10 cellular contexts compared by ENCODE assay signal in the genomic region with DNA sequence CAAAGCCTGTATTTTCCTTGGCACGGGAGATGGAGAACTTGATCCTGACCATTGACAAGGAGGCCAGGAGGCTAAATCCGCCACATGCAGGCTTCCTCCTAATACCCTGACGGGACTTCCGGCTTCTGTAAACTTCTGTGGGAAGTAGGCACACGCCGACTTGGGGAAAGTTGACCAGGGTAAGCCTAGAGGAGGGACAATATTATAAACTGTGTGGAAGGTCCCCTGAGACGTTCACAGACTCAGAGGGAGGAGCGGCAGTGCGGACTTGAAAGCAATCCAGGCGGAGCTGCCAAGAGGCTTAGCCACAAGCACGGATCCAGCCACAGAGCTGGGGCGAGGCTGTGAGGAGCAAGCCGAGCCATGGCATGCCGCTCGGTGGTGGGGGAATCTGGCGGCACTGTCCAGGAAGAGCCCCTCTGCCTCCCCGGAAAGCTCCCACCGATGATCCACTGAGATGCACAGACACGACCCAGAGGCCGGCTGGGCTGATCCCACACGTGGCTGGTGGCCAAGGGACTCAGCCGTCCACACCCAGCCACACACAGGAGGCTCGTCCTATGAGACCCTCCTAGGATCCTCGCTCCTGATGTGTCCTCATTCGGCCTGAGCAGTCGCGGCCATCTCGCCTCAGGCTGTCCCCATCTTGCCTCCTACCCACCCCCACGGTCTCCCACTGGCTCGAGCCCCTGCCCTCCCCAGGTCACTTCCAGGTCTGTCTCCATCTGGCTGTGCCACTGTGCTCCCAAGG. TPM values are rescaled to one million over a fixed set of nuclear protein-coding genes. Genes with fewer than 3 reads are reported as not detected.
DNase-seq lines count a peak whose midpoint lies in the region; ATAC-seq and TF ChIP-seq lines count a peak whose summit lies in the region.
"Had no signal": no experiment of that assay in that cellular context is flagged by ENCODE, and none has a peak within 500 bp of the region (broad histone marks: within the 10 kb centered on the region; RNA-seq: fewer than 3 reads in every experiment).

No MANE protein-coding gene starts in this region.

- CTCF ChIA-PET in RWPE1 (lab: Yijun Ruan, JAX): no interaction called here

- no peak overlapping the region for H2BK120ac ChIP-seq in neuronal stem cell (ENCODE audit: low read depth, low read length)

- POLR2A ChIA-PET in RWPE1 (lab: Yijun Ruan, JAX; ENCODE audit: low non-redundant PET): no interaction called here

- H3K27ac Mint-ChIP-seq in CD14-positive monocyte: no peak overlapping the region
- peak overlapping the region in 1 of 2 donors; percentile 26 for H3K27ac Mint-ChIP-seq in effector memory CD8-positive, alpha-beta T cell
- H3K27ac Mint-ChIP-seq: activated CD4-positive, alpha-beta T cell treated with anti-CD3 and anti-CD28 coated beads, Interleukin-2, amount 10 ng/mL, durations not matched to agents 7 days and 5 days had no signal

- no peaks in the 10 kb centered on the region for H3K9me3 ChIP-seq in fibroblast of lung (ENCODE audit: control insufficient read depth, insufficient read depth, low read depth, low read length)
- H3K9me3 ChIP-seq in neuronal stem cell (replicated peaks in 1 of 2; ENCODE audit: control insufficient read depth in 2 of 2, insufficient read depth in 1 of 2, low read depth in 1 of 2, low read length in 2 of 2): no peaks in the 10 kb centered on the region

- H4K20me1 ChIP-seq in fibroblast of lung (ENCODE audit: control insufficient read depth, extremely low read depth, insufficient read depth, low read length): no peaks in the 10 kb centered on the region

- no peak overlapping the region for H2BK12ac ChIP-seq in neuronal stem cell (ENCODE audit: low read length)

- no peaks in the 10 kb centered on the region for H3K36me3 Mint-ChIP-seq in CD14-positive monocyte
- no peaks in the 10 kb centered on the region for H3K36me3 Mint-ChIP-seq in effector memory CD8-positive, alpha-beta T cell (ENCODE audit: insufficient read depth)

- no peaks in the 10 kb centered on the region for H3K79me1 ChIP-seq in neuronal stem cell (ENCODE audit: low read depth, low read length)

- peak overlapping the region; percentile 32 for H3K14ac ChIP-seq in neuronal stem cell (ENCODE audit: low read length)

- H3K4ac ChIP-seq in neuronal stem cell (ENCODE audit: low read length): no peak overlapping the region

- peak overlapping the region; percentile 9 for H3K18ac ChIP-seq in neuronal stem cell (ENCODE audit: low read length)

- H3K4me3 ChIP-seq in ACC112 (ENCODE audit: low read depth, low read length) (peak overlapping the region; percentile 50), fibroblast of lung (replicated peaks in 1 of 4; ENCODE audit: control extremely low read depth in 1 of 4, insufficient read depth in 1 of 4, low read depth in 3 of 4, low read length in 4 of 4) (no peak overlapping the region), neuronal stem cell (ENCODE audit: low read length in 2 of 2) (peak overlapping the region in 1 of 2 donors; percentile 39)

- H2AFZ ChIP-seq in ACC112 (ENCODE audit: low read length, unreplicated experiment) (no peak overlapping the region), fibroblast of lung (ENCODE audit: low read length) (peak overlapping the region; percentile 67), neuronal stem cell (ENCODE audit: low read length) (no peak overlapping the region)

- H3K27me3 ChIP-seq in ACC112 (ENCODE audit: insufficient read depth, low read length) (no peaks in the 10 kb centered on the region), fibroblast of lung (ENCODE audit: control insufficient read depth, insufficient read depth, low read length) (peaks cover 4% of the 10 kb centered on the region), neuronal stem cell (ENCODE audit: control insufficient read depth in 3 of 3, insufficient read depth in 3 of 3, low read depth in 1 of 3, low read length in 3 of 3) (peaks cover 0 to 35% (median 0%) of the 10 kb centered on the region in 3 experiments)

- H3K27ac ChIP-seq in ACC112 (ENCODE audit: low read depth, low read length) (peak overlapping the region; percentile 88), RWPE1 (peak overlapping the region; percentile 97), fibroblast of lung (ENCODE audit: insufficient read depth, low read length) (peak overlapping the region; percentile 87), neuronal stem cell (replicated peaks; ENCODE audit: low read length) (no peak overlapping the region)

- TF ChIP-seq CTCF in RWPE1 (conservative IDR thresholded peaks at IDR 0.05; ENCODE audit: low read depth) (no peak), fibroblast of lung (conservative IDR thresholded peaks at IDR 0.05 in 1 of 2, IDR thresholded peaks at IDR 0.05 in 1 of 2; ENCODE audit: low read depth in 1 of 2, low read length in 2 of 2) (no peak), CD14-positive monocyte (IDR thresholded peaks at IDR 0.05) (no peak)

- H3K23ac ChIP-seq in neuronal stem cell (ENCODE audit: low read depth, low read length, poor library complexity): no peak overlapping the region

- no peak overlapping the region for H2BK15ac ChIP-seq in neuronal stem cell (ENCODE audit: low read length)

- H3K9ac ChIP-seq in fibroblast of lung (ENCODE audit: insufficient read depth, low read length) (peak overlapping the region; percentile 56), neuronal stem cell (ENCODE audit: low read depth, low read length, poor library complexity) (no peak overlapping the region)

- H3K79me2 ChIP-seq in ACC112 (ENCODE audit: control insufficient read depth, insufficient read depth, low read length, unreplicated experiment) (no peaks in the 10 kb centered on the region), fibroblast of lung (ENCODE audit: control insufficient read depth, insufficient read depth, low read length) (no peaks in the 10 kb centered on the region)

- no peak for ATAC-seq in effector memory CD8-positive, alpha-beta T cell (replicated peaks)
- ATAC-seq in HG03432 (IDR thresholded peaks at IDR 0.05; ENCODE audit: unreplicated experiment): no peak

- intact Hi-C loops in CD14-positive monocyte (cut with micrococcal nuclease): no loop called here

- peaks cover 9% of the 10 kb centered on the region for H3K4me1 Mint-ChIP-seq in CD14-positive monocyte
- no peaks in the 10 kb centered on the region for H3K4me1 Mint-ChIP-seq in effector memory CD8-positive, alpha-beta T cell (ENCODE audit: low read depth in 2 of 2)
- H3K4me1 Mint-ChIP-seq: activated CD4-positive, alpha-beta T cell treated with anti-CD3 and anti-CD28 coated beads, Interleukin-2, amount 10 ng/mL, durations not matched to agents 7 days and 5 days had no signal

- no peak overlapping the region for H4K91ac ChIP-seq in neuronal stem cell (ENCODE audit: low read depth, low read length, poor library complexity)

- H3K4me3 Mint-ChIP-seq in CD14-positive monocyte: no peak overlapping the region
- no peak overlapping the region for H3K4me3 Mint-ChIP-seq in effector memory CD8-positive, alpha-beta T cell
- H3K4me3 Mint-ChIP-seq: activated CD4-positive, alpha-beta T cell treated with anti-CD3 and anti-CD28 coated beads, Interleukin-2, amount 10 ng/mL, durations not matched to agents 7 days and 5 days had no signal

- peaks cover 0 to 6% (median 0%) of the 10 kb centered on the region in 7 donors for H3K9me3 Mint-ChIP-seq in CD14-positive monocyte
- no peaks in the 10 kb centered on the region for H3K9me3 Mint-ChIP-seq in effector memory CD8-positive, alpha-beta T cell
- H3K9me3 Mint-ChIP-seq: activated CD4-positive, alpha-beta T cell treated with anti-CD3 and anti-CD28 coated beads, Interleukin-2, amount 10 ng/mL, durations not matched to agents 7 days and 5 days had no signal

- H2BK5ac ChIP-seq in neuronal stem cell (ENCODE audit: low read length): no peak overlapping the region

- H3K36me3 ChIP-seq in ACC112 (ENCODE audit: insufficient read depth, low read length) (no peaks in the 10 kb centered on the region), fibroblast of lung (ENCODE audit: control insufficient read depth, insufficient read depth, low read length) (no peaks in the 10 kb centered on the region), neuronal stem cell (replicated peaks in 1 of 2; ENCODE audit: control insufficient read depth in 2 of 2, insufficient read depth in 2 of 2, low read length in 2 of 2) (peaks cover 0 to 1% of the 10 kb centered on the region in 2 donors)

- H2AK5ac ChIP-seq in neuronal stem cell (ENCODE audit: low read depth, low read length): no peak overlapping the region

- WGBS in neuronal stem cell (ENCODE audit: extremely low coverage in 2 of 2, insufficient read length in 2 of 2, insufficient replicate concordance in 1 of 2), 2 donors: no CpG with 5 or more reads among the region's 30 CpGs

- H3K27me3 Mint-ChIP-seq in CD14-positive monocyte (ENCODE audit: low read depth in 3 of 3): peaks cover 0 to 3% (median 0%) of the 10 kb centered on the region in 3 donors
- peaks cover 6 to 35% of the 10 kb centered on the region in 2 donors for H3K27me3 Mint-ChIP-seq in effector memory CD8-positive, alpha-beta T cell

- DNase-seq in RWPE1 (ENCODE audit: low spot score): peak; percentile 12
- DNase-seq in fibroblast of lung (ENCODE audit: low read depth in 2 of 2): peak; percentile 79 to 84
- no peak for DNase-seq in neuronal stem cell (ENCODE audit: low spot score)
- DNase-seq in CD14-positive monocyte (ENCODE audit: low spot score): no peak
- no peak for DNase-seq in GDM1 (lab: John Stamatoyannopoulos, UW)
- DNase-seq in effector memory CD8-positive, alpha-beta T cell: no peak
- DNase-seq: activated CD4-positive, alpha-beta T cell treated with anti-CD3 and anti-CD28 coated beads, Interleukin-2, amount 10 ng/mL, durations not matched to agents 7 days and 5 days; NCI-H526 treated with DMSO at 0.1 percent for 48 hours had no signal

- H3K4me2 ChIP-seq in fibroblast of lung (ENCODE audit: extremely low read depth, insufficient read depth, low read length) (peak overlapping the region; percentile 70), neuronal stem cell (ENCODE audit: insufficient read depth, low read length, poor library complexity, severe bottlenecking) (no peak overlapping the region)

- peaks cover 18% of the 10 kb centered on the region for H3K4me1 ChIP-seq in ACC112 (ENCODE audit: control insufficient read depth, insufficient read depth, low read length, unreplicated experiment)
- H3K4me1 ChIP-seq in fibroblast of lung (ENCODE audit: control insufficient read depth, extremely low read depth, insufficient read depth, low read length): peaks cover 13% of the 10 kb centered on the region
- no peaks in the 10 kb centered on the region for H3K4me1 ChIP-seq in neuronal stem cell (ENCODE audit: control insufficient read depth in 2 of 2, insufficient read depth in 1 of 2, low read depth in 1 of 2, low read length in 2 of 2)

- H4K8ac ChIP-seq in neuronal stem cell (ENCODE audit: low read depth, low read length): no peak overlapping the region

RNA-seq across cellular contexts. Expression of a gene that starts 40.0 kb away (rescaled TPM):
- 193 and 353 TPM in 2 replicates for total RNA-seq in fibroblast of lung
- polyA plus RNA-seq in fibroblast of lung: 170 and 216 TPM in 2 replicates
- polyA plus RNA-seq in fibroblast of lung (2012): 141 and 158 TPM in 2 replicates
- polyA minus RNA-seq in fibroblast of lung (ENCODE audit: low replicate concordance): 191 and 255 TPM in 2 replicates
- polyA plus RNA-seq in neuronal stem cell (2013, experiment 1 of 2): 183 TPM
- polyA plus RNA-seq in neuronal stem cell (2013, experiment 2 of 2): 199 TPM
- 10 to 100 TPM; 37.1 to 39.6 TPM for polyA plus RNA-seq in CD14-positive monocyte

Comparison
In these comparisons a context has a peak if more than half of its experiments do, and no peak if none do; other contexts are left out.
1. DNase-seq: peak in RWPE1 (single experiment) and fibroblast of lung (2 of 2); none in neuronal stem cell (single experiment), CD14-positive monocyte (single experiment), GDM1 (single experiment) and effector memory CD8-positive, alpha-beta T cell (0 of 3).